20 cellular contexts compared by ENCODE assay signal in genomic region chr14:64849940-64850339, GRCh38. TPM values are rescaled to one million over a fixed set of nuclear protein-coding genes. Genes with fewer than 3 reads are reported as not detected.
DNase-seq lines count a peak whose midpoint lies in the region; ATAC-seq, FAIRE-seq and TF ChIP-seq lines count a peak whose summit lies in the region.
"Had no signal": no experiment of that assay in that cellular context is flagged by ENCODE, and none has a peak within 500 bp of the region (broad histone marks: within the 10 kb centered on the region; RNA-seq: fewer than 3 reads in every experiment).

No MANE protein-coding gene starts in this region.

- H3K4me3 ChIP-seq in GM06990 (replicated peaks; ENCODE audit: low read depth, low read length), result no peak overlapping the region
- H3K4me3 ChIP-seq in MM.1S (ENCODE audit: low read length), result no peak overlapping the region
- H3K4me3 ChIP-seq in GM12878, result no peak overlapping the region
- H3K4me3 ChIP-seq: SK-N-MC had no signal

- ATAC-seq in GM18868 (IDR thresholded peaks at IDR 0.05; ENCODE audit: unreplicated experiment) (peak; percentile 66), GM12878 (peak; percentile 70), HG03432 (IDR thresholded peaks at IDR 0.05; ENCODE audit: unreplicated experiment) (no peak), GM21390 (IDR thresholded peaks at IDR 0.05; ENCODE audit: unreplicated experiment) (no peak)

- H3K4me1 ChIP-seq in MM.1S (ENCODE audit: low read length) (peaks cover 38% of the 10 kb centered on the region), GM12878 (ENCODE audit: control insufficient read depth, insufficient read depth, low read length) (peaks cover 13% of the 10 kb centered on the region)
- H3K4me1 ChIP-seq: BE2C had no signal

- H3K36me3 ChIP-seq in GM06990 (ENCODE audit: control insufficient read depth, insufficient read depth, low read length) (no peaks in the 10 kb centered on the region), MM.1S (replicated peaks; ENCODE audit: insufficient read depth, low read length) (no peaks in the 10 kb centered on the region), GM12878 (ENCODE audit: control insufficient read depth in 2 of 2, insufficient read depth in 2 of 2, low read length in 1 of 2) (no peaks in the 10 kb centered on the region)
- H3K36me3 ChIP-seq: BE2C had no signal

- TF ChIP-seq POLR2A in GM12878 (IDR thresholded peaks at IDR 0.05; ENCODE audit: low read depth, low read length), result no peak

- 0 out of 2 replicates have a peak, but pooled peaks cover 12% of the 10 kb centered on the region for H3F3A ChIP-seq in MM.1S (ENCODE audit: insufficient read depth, low read length)

- TF ChIP-seq CTCF in GM06990 (IDR thresholded peaks at IDR 0.05; ENCODE audit: insufficient read depth, low read length, poor library complexity, severe bottlenecking) (no peak), MM.1S (IDR thresholded peaks at IDR 0.05; ENCODE audit: low read length) (no peak), GM12878 (IDR thresholded peaks at IDR 0.05 in 2 of 3, conservative IDR thresholded peaks at IDR 0.05 in 1 of 3; ENCODE audit: control insufficient read depth in 2 of 3, extremely low read depth in 1 of 3, insufficient read depth in 1 of 3, low read depth in 3 of 3, low read length in 3 of 3) (no peak)

- CTCF ChIA-PET in GM12878 (lab: Yijun Ruan, JAX), result no interaction called here

- H3K4me2 ChIP-seq in MM.1S (ENCODE audit: low read depth, low read length) (peak overlapping the region; percentile 81), GM12878 (ENCODE audit: control insufficient read depth, insufficient read depth) (peak overlapping the region; percentile 15; the same call in 1 of the 2 replicates)

- H3K9ac ChIP-seq in MM.1S (ENCODE audit: low read length), result peak overlapping the region; percentile 45; the same call in 1 of the 2 replicates
- no peak overlapping the region for H3K9ac ChIP-seq in GM12878 (ENCODE audit: control insufficient read depth, insufficient read depth, low read length)

- 17% methylated on average over 4 of the region's 4 CpGs for WGBS in GM12878 (ENCODE audit: insufficient coverage, insufficient replicate concordance, low lambda C conversion rate, missing lambda C conversion rate)

- H3K27me3 ChIP-seq in GM06990 (replicated peaks; ENCODE audit: control insufficient read depth, insufficient read depth, low read length), result no peaks in the 10 kb centered on the region
- H3K27me3 ChIP-seq in MM.1S (replicated peaks; ENCODE audit: insufficient read depth, low read length), result no peaks in the 10 kb centered on the region
- no peaks in the 10 kb centered on the region; a peak in 1 of 4 replicates for H3K27me3 ChIP-seq in GM12878 (replicated peaks in 1 of 2; ENCODE audit: control insufficient read depth in 2 of 2, insufficient read depth in 2 of 2, low read length in 1 of 2)

- intact Hi-C loops in GM12878 (cut with micrococcal nuclease; ENCODE audit: unreplicated experiment), result no loop called here

- H3K27ac ChIP-seq in MM.1S (ENCODE audit: low read length), result peak overlapping the region; percentile 82
- H3K27ac ChIP-seq in GM12878 (ENCODE audit: control insufficient read depth, insufficient read depth), result no peak overlapping the region
- H3K27ac ChIP-seq: SK-N-MC had no signal

- RAD21 ChIA-PET in GM12878 (lab: Charles Lee; ENCODE audit: unreplicated experiment), result no interaction called here

- in situ Hi-C loops in GM12878 (cut with MboI), result no loop called here

- POLR2A ChIA-PET in GM12878 (lab: Charles Lee), result no interaction called here

- TF ChIP-seq EP300 in GM12878 (IDR thresholded peaks at IDR 0.05; ENCODE audit: borderline replicate concordance in 1 of 2, control insufficient read depth in 1 of 2, low read depth in 2 of 2, low read length in 2 of 2), result no peak

- SMC1A ChIA-PET in GM12878 (lab: Charles Lee; ENCODE audit: uncharacterized antibody, unreplicated experiment), result no interaction called here

- BruUV-seq in GM12878 (replicated peaks; lab: Mats Ljungman, UMichigan), result no TSS peak

- TF ChIP-seq RAD21 in GM12878 (IDR thresholded peaks at IDR 0.05; ENCODE audit: insufficient read depth, low read depth, low read length), result no peak

- DNase-seq in GM06990 (ENCODE audit: extremely low read depth, insufficient read length) (peak; percentile 37), MM.1S (peak; percentile 17), GM12878 (ENCODE audit: low read depth, low spot score) (no peak), NCI-H1105 treated with DMSO at 0.1 percent for 48 hours (lab: John Stamatoyannopoulos, UW) (no peak)
- DNase-seq: BE2C; Caco-2; CD4-positive, CD25-positive, alpha-beta regulatory T cell; GDM1; NCI-H1417 treated with DMSO at 0.1 percent for 48 hours; NCI-H187 treated with DMSO at 0.1 percent for 48 hours; NCI-H226; NCI-H524; SHP77 had no signal

- no peaks in the 10 kb centered on the region for H3K9me3 ChIP-seq in MM.1S (replicated peaks; ENCODE audit: insufficient read depth, low read length)
- H3K9me3 ChIP-seq in GM12878 (replicated peaks; ENCODE audit: control insufficient read depth, insufficient read depth, low read length), result no peaks in the 10 kb centered on the region
- H3K9me3 ChIP-seq: BE2C, Caco-2 had no signal

- H2AFZ ChIP-seq in MM.1S (ENCODE audit: low read length), result no peak overlapping the region
- no peak overlapping the region for H2AFZ ChIP-seq in GM12878 (ENCODE audit: control insufficient read depth, low read depth, low read length)

- H3K79me2 ChIP-seq in MM.1S (ENCODE audit: low read length) (no peaks in the 10 kb centered on the region), GM12878 (ENCODE audit: control insufficient read depth, insufficient read depth, low read length) (no peaks in the 10 kb centered on the region)

- H3K9me2 ChIP-seq in MM.1S (replicated peaks; ENCODE audit: insufficient read depth, low read length), result no peaks in the 10 kb centered on the region

- FAIRE-seq in GM12878 (lab: Jason Lieb, UNC), result peak; percentile 47
- FAIRE-seq: H54 had no signal

- H4K20me1 ChIP-seq in MM.1S (ENCODE audit: insufficient read depth, low read length), result no peaks in the 10 kb centered on the region
- H4K20me1 ChIP-seq in GM12878 (ENCODE audit: control insufficient read depth, insufficient read depth), result no peaks in the 10 kb centered on the region

TF ChIP-seq in GM12878, 131 proteins besides CTCF, POLR2A, EP300 and RAD21:
- TF ChIP-seq NFIC (IDR thresholded peaks at IDR 0.05; ENCODE audit: low read depth, low read length), result no peak
- peak; percentile 16 for TF ChIP-seq MEF2B (IDR thresholded peaks at IDR 0.05; ENCODE audit: partially characterized antibody, poor library complexity, severe bottlenecking)
- no peak for TF ChIP-seq NRF1 (conservative IDR thresholded peaks at IDR 0.05; ENCODE audit: low read depth, low read length)
- TF ChIP-seq MEF2A (IDR thresholded peaks at IDR 0.05; ENCODE audit: insufficient read depth, low read depth, low read length), result peak; percentile 56; the same call in 1 of the 2 replicates
- peak; percentile 29; the same call in 1 of the 2 replicates for TF ChIP-seq RUNX3 (IDR thresholded peaks at IDR 0.05; ENCODE audit: low read length)
- peak; percentile 83 for TF ChIP-seq SPI1 (IDR thresholded peaks at IDR 0.05; ENCODE audit: borderline replicate concordance, insufficient read depth, low read depth, low read length)

RNA-seq across cellular contexts. Expression of gene SPTB, which starts 29.8 kb away (rescaled TPM):
- 0.08 and 0.20 TPM in 2 replicates for total RNA-seq in GM12878 (2013; cell fraction: nucleolus; rRNA removed)
- total RNA-seq in GM12878 (2014; rRNA removed) (under 0.01 and 0.05 TPM in 2 replicates), GM12878 (2014; rRNA removed; fragmentation: Illumina TruSeq; extraction: Trizol) (under 0.01 TPM in 1 of 2 replicates, not detected in the other), GM12878 (2021) (0.03 and 0.11 TPM in 2 replicates)
- polyA plus RNA-seq in GM12878 (2011; ENCODE audit: low read depth), result not detected
- polyA plus RNA-seq in GM12878 (2011; rRNA removed) (0.04 and 0.06 TPM in 2 replicates), GM12878 (2014; fragmentation: Illumina TruSeq; extraction: Trizol) (0.01 TPM in 1 of 2 replicates, not detected in the other), GM12878 (2014; fragmentation: Nextera tagmentation; extraction: Ambion mirVana) (not detected), GM12878 (2014; rRNA removed) (0.03 TPM in 1 of 2 replicates, not detected in the other), GM12878 (2016; fragmentation: Nextera tagmentation; extraction: Ambion mirVana) (not detected)
- polyA plus RNA-seq in GM12878 (2011; cell fraction: cytosol; rRNA removed), result 0.03 and 0.04 TPM in 2 replicates
- 0.09 and 0.13 TPM in 2 replicates for polyA plus RNA-seq in GM12878 (2011; cell fraction: nucleus; rRNA removed)
- polyA plus RNA-seq in GM12878 (2012), result 0.03 and 0.13 TPM in 2 replicates
- polyA minus RNA-seq in GM12878 (2011; rRNA and poly(A)+ RNA removed), result 0.21 TPM in 1 of 2 replicates, not detected in the other
- polyA minus RNA-seq in GM12878 (2011; cell fraction: cytosol; rRNA and poly(A)+ RNA removed), result not detected in 2 replicates
- not detected in 2 replicates for polyA minus RNA-seq in GM12878 (2011; cell fraction: nucleus; rRNA and poly(A)+ RNA removed)
- total RNA-seq: LHCN-M2, OCI-LY7 had no signal

Comparison
In these comparisons a context has a peak if more than half of its experiments do, and no peak if none do; other contexts are left out.
1. DNase-seq: peak in GM06990 (single experiment) and MM.1S (single experiment); none in GM12878 (single experiment) and NCI-H1105 treated with DMSO at 0.1 percent for 48 hours (single experiment).
2. ATAC-seq: peak in GM18868 (single experiment) and GM12878 (single experiment); none in HG03432 (single experiment) and GM21390 (single experiment).